Comparison of ENCODE assay signal across 27 cellular contexts in the genomic region with DNA sequence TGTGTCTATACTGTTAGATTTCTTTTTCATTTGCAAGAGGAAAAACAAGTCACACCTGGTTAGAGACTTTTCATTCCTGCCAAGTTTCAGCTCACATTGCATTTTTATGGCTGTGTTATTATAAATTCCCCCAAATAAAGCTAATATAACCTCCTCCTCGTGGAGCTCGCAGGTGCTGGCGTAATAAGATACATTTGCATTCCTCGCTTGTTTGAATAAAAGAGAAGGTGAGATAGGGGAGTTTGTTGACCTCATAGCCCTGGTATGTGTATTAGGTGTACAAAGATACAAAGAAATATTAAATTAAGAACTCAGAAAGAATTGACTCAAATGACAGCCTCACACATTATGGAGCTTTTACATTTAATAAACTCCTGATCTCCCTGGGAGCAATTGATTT.
"Had no signal": no experiment of that assay in that cellular context is flagged by ENCODE, and none has a peak within 500 bp of the region (broad histone marks: within the 10 kb centered on the region; RNA-seq: fewer than 3 reads in every experiment).

No MANE protein-coding gene starts in this region.

- H3K4me3 ChIP-seq: coronary artery, gastroesophageal sphincter, right lobe of liver, thoracic aorta, vagina had no signal

- H3K27ac ChIP-seq: coronary artery, dorsolateral prefrontal cortex, gastroesophageal sphincter, right lobe of liver, thoracic aorta, vagina, WERI-Rb-1 had no signal

- H3K9me3 ChIP-seq: gastroesophageal sphincter, right lobe of liver, thoracic aorta, vagina had no signal

- H3K9me3 Mint-ChIP-seq: mesothelial cell of epicardium had no signal

- H3K4me3 Mint-ChIP-seq: activated naive CD8-positive, alpha-beta T cell; mesothelial cell of epicardium; naive B cell had no signal

- H3K27me3 ChIP-seq: right lobe of liver, vagina had no signal

- H3K36me3 ChIP-seq: gastroesophageal sphincter, right lobe of liver, thoracic aorta, vagina, WERI-Rb-1 had no signal

- H3K4me1 Mint-ChIP-seq: mesothelial cell of epicardium, naive B cell had no signal

- DNase-seq: activated CD4-positive, alpha-beta T cell treated with anti-CD3 and anti-CD28 coated beads for 48 hours; activated CD4-positive, alpha-beta T cell treated with anti-CD3 and anti-CD28 coated beads, Interleukin-2, amount 50 U/mL, for 48 hours; activated CD8-positive, alpha-beta memory T cell treated with anti-CD3 and anti-CD28 coated beads for 24 hours; activated effector memory CD4-positive, alpha-beta T cell treated with Interleukin-2 at 50 U/mL for 16 hours; activated naive CD4-positive, alpha-beta T cell treated with Interleukin-2 at 50 U/mL for 16 hours; anterior cingulate cortex; dorsolateral prefrontal cortex; effector memory CD4-positive, alpha-beta T cell; head of caudate nucleus; hippocampal formation; left cardiac atrium; mammary epithelial cell; naive B cell; right lobe of liver; stimulated activated CD4-positive, alpha-beta T cell treated with anti-CD3 and anti-CD28 coated beads, Interleukin-12 subunit alpha, Interleukin-12 subunit beta, amount 100 ng/mL, for 4 hours; stimulated activated CD4-positive, alpha-beta T cell treated with anti-CD3 and anti-CD28 coated beads, Interleukin-4, amount 100 ng/mL, for 1 hour; stimulated activated naive CD8-positive, alpha-beta T cell treated with anti-CD3 and anti-CD28 coated beads, Interleukin-15, Interleukin-2, amounts not matched to agents 100 U/mL and 50 U/mL, for 24 hours; T-helper 9 cell; trophoblast cell; WERI-Rb-1 had no signal

- H3K27me3 Mint-ChIP-seq: naive B cell had no signal

- H3K4me1 ChIP-seq: gastroesophageal sphincter, right lobe of liver, vagina had no signal

- ATAC-seq: activated CD4-positive, CD25-positive, alpha-beta regulatory T cell treated with anti-CD3 and anti-CD28 coated beads, Interleukin-2, amount 50 U/mL, for 24 hours; gastroesophageal sphincter; left cardiac atrium; right lobe of liver; stimulated activated naive CD8-positive, alpha-beta T cell treated with anti-CD3 and anti-CD28 coated beads, Interleukin-15, Interleukin-2, amounts not matched to agents 100 U/mL and 50 U/mL, for 24 hours had no signal

- H3K36me3 Mint-ChIP-seq: activated naive CD8-positive, alpha-beta T cell; mesothelial cell of epicardium; naive B cell had no signal

- H3K27ac Mint-ChIP-seq: activated naive CD8-positive, alpha-beta T cell; mesothelial cell of epicardium; naive B cell had no signal
